ENCODE assay signal across 18 cellular contexts in genomic region chr4:176222149-176222548, GRCh38. TPM values are rescaled to one million over a fixed set of nuclear protein-coding genes. Genes with fewer than 3 reads are reported as not detected.
DNase-seq lines count a peak whose midpoint lies in the region; ATAC-seq and TF ChIP-seq lines count a peak whose summit lies in the region.
"Had no signal": no experiment of that assay in that cellular context is flagged by ENCODE, and none has a peak within 500 bp of the region (broad histone marks: within the 10 kb centered on the region; RNA-seq: fewer than 3 reads in every experiment).

No MANE protein-coding gene starts in this region.

- no peaks in the 10 kb centered on the region for H3F3A ChIP-seq in neural cell (ENCODE audit: insufficient read depth, low read length, poor library complexity, severe bottlenecking)

- no peaks in the 10 kb centered on the region for H3K36me3 Mint-ChIP-seq in CD8-positive, alpha-beta memory T cell
- H3K36me3 Mint-ChIP-seq: CD14-positive monocyte; CD4-positive, alpha-beta memory T cell; CD4-positive, CD25-positive, alpha-beta regulatory T cell had no signal

- H3K4me1 ChIP-seq in gastrocnemius medialis, result peaks cover 3 to 5% of the 10 kb centered on the region in 2 donors
- no peaks in the 10 kb centered on the region for H3K4me1 ChIP-seq in CD8-positive, alpha-beta memory T cell (ENCODE audit: insufficient read depth, low read length)
- H3K4me1 ChIP-seq: BE2C, BLaER1, Caco-2 had no signal

- ATAC-seq in gastrocnemius medialis, result no peak

- H3K27ac ChIP-seq in neural cell (ENCODE audit: low read length), result peak overlapping the region; percentile 21
- peak overlapping the region; percentile 76 to 91 (median 86) for H3K27ac ChIP-seq in gastrocnemius medialis
- H3K27ac ChIP-seq in CD8-positive, alpha-beta memory T cell (ENCODE audit: low read depth, low read length), result no peak overlapping the region
- H3K27ac ChIP-seq: BLaER1 had no signal

- no peaks in the 10 kb centered on the region for H3K4me1 Mint-ChIP-seq in CD8-positive, alpha-beta memory T cell
- H3K4me1 Mint-ChIP-seq: CD14-positive monocyte; CD4-positive, alpha-beta memory T cell; CD4-positive, CD25-positive, alpha-beta regulatory T cell had no signal

- POLR2A ChIA-PET in CD8-positive, alpha-beta memory T cell (lab: Charles Lee), result no interaction called here

- H3K9me3 ChIP-seq in neural cell (ENCODE audit: low read length) (no peaks in the 10 kb centered on the region), gastrocnemius medialis (no peaks in the 10 kb centered on the region)
- no peaks in the 10 kb centered on the region for H3K9me3 ChIP-seq in CD8-positive, alpha-beta memory T cell (ENCODE audit: low read length)
- H3K9me3 ChIP-seq: BE2C, BLaER1, Caco-2 had no signal

- TF ChIP-seq RAD21 in neural cell (conservative IDR thresholded peaks at IDR 0.05), result no peak

- intact Hi-C loops in gastrocnemius medialis (cut with DNase I; ENCODE audit: low total_unique reads), result no loop called here

- H3K9ac ChIP-seq in neural cell (ENCODE audit: low read length), result no peak overlapping the region
- H3K9ac ChIP-seq: BLaER1 had no signal

- H3K9me2 ChIP-seq in neural cell (ENCODE audit: insufficient read depth, low read length), result no peaks in the 10 kb centered on the region

- no peak overlapping the region for H3K4me3 Mint-ChIP-seq in CD8-positive, alpha-beta memory T cell
- H3K4me3 Mint-ChIP-seq: CD14-positive monocyte; CD4-positive, alpha-beta memory T cell; CD4-positive, CD25-positive, alpha-beta regulatory T cell had no signal

- H3K4me2 ChIP-seq in neural cell (ENCODE audit: low read length), result no peak overlapping the region
- H3K4me2 ChIP-seq: BLaER1 had no signal

- H4K20me1 ChIP-seq in neural cell (ENCODE audit: insufficient read depth), result no peaks in the 10 kb centered on the region
- H4K20me1 ChIP-seq: BLaER1 had no signal

- CTCF ChIA-PET in CD8-positive, alpha-beta memory T cell (lab: Charles Lee), result no interaction called here

- H3K4me3 ChIP-seq in neural cell (ENCODE audit: low read length) (peak overlapping the region; percentile 22), gastrocnemius medialis (no peak overlapping the region)
- H3K4me3 ChIP-seq in CD8-positive, alpha-beta memory T cell (ENCODE audit: low read length), result no peak overlapping the region
- H3K4me3 ChIP-seq: BLaER1 had no signal

- peak; percentile 54 for TF ChIP-seq EP300 in neural cell (conservative IDR thresholded peaks at IDR 0.05; ENCODE audit: poor library complexity, severe bottlenecking)

- DNase-seq in gastrocnemius medialis, result no peak
- no peak for DNase-seq in CD8-positive, alpha-beta memory T cell
- DNase-seq in OCI-M1 (lab: John Stamatoyannopoulos, UW), result no peak
- no peak for DNase-seq in HPDE6-E6E7 (ENCODE audit: extremely low spot score)
- DNase-seq: 8988T; ACHN; BE2C; C1 segment of cervical spinal cord; Caco-2; Calu3; CD4-positive, alpha-beta memory T cell; CD4-positive, CD25-positive, alpha-beta regulatory T cell; DMS79 treated with DMSO at 0.1 percent for 48 hours; GF-D8 had no signal

- H3K9me3 Mint-ChIP-seq in CD8-positive, alpha-beta memory T cell, result no peaks in the 10 kb centered on the region
- H3K9me3 Mint-ChIP-seq: CD4-positive, alpha-beta memory T cell had no signal

- H3K27me3 Mint-ChIP-seq in CD8-positive, alpha-beta memory T cell, result no peaks in the 10 kb centered on the region

- H3K27me3 ChIP-seq in neural cell (ENCODE audit: insufficient read depth, low read depth, low read length), result no peaks in the 10 kb centered on the region
- no peaks in the 10 kb centered on the region for H3K27me3 ChIP-seq in gastrocnemius medialis
- H3K27me3 ChIP-seq in CD8-positive, alpha-beta memory T cell (ENCODE audit: insufficient read depth, low read length, poor library complexity, severe bottlenecking), result no peaks in the 10 kb centered on the region
- H3K27me3 ChIP-seq: BE2C, BLaER1 had no signal

- TF ChIP-seq CTCF in neural cell (IDR thresholded peaks at IDR 0.05; ENCODE audit: poor library complexity, severe bottlenecking) (no peak), gastrocnemius medialis (IDR thresholded peaks at IDR 0.05 in 4 of 5, conservative IDR thresholded peaks at IDR 0.05 in 1 of 5) (no peak)

- H2AFZ ChIP-seq in neural cell (ENCODE audit: low read depth, low read length), result no peak overlapping the region

- H3K27ac Mint-ChIP-seq in CD8-positive, alpha-beta memory T cell, result no peak overlapping the region
- H3K27ac Mint-ChIP-seq: CD14-positive monocyte; CD4-positive, alpha-beta memory T cell; CD4-positive, CD25-positive, alpha-beta regulatory T cell had no signal

- H3K79me2 ChIP-seq in neural cell (replicated peaks; ENCODE audit: insufficient read depth, low read length), result no peaks in the 10 kb centered on the region

- TF ChIP-seq POLR2A in gastrocnemius medialis (IDR thresholded peaks at IDR 0.05), result no peak

- in situ Hi-C loops in gastrocnemius medialis (cut with MboI; ENCODE audit: low sequenced_read_pairs in 4 of 4), result no loop called here

- H3K36me3 ChIP-seq in neural cell (ENCODE audit: insufficient read depth, low read length) (no peaks in the 10 kb centered on the region), gastrocnemius medialis (peaks cover 4 to 29% of the 10 kb centered on the region in 2 donors)
- H3K36me3 ChIP-seq in CD8-positive, alpha-beta memory T cell (ENCODE audit: insufficient read depth, low read length), result no peaks in the 10 kb centered on the region
- H3K36me3 ChIP-seq: BE2C, BLaER1 had no signal

TF ChIP-seq in neural cell, 6 proteins besides CTCF, POLR2A, EP300 and RAD21:
- TF ChIP-seq POLR2AphosphoS5 (IDR thresholded peaks at IDR 0.05) (no peak), MXI1 (conservative IDR thresholded peaks at IDR 0.05; ENCODE audit: poor library complexity, severe bottlenecking) (no peak), SMC3 (conservative IDR thresholded peaks at IDR 0.05; ENCODE audit: poor library complexity) (no peak), TAF1 (IDR thresholded peaks at IDR 0.05; ENCODE audit: low read depth) (no peak), REST (IDR thresholded peaks at IDR 0.05; ENCODE audit: borderline replicate concordance) (no peak), EZH2 (IDR thresholded peaks at IDR 0.05; ENCODE audit: borderline replicate concordance, insufficient read depth, low read length, poor library complexity, severe bottlenecking) (no peak)
TF ChIP-seq in neural cell: peak in this region for 0.

RNA-seq across cellular contexts. Expression of gene SPATA4, which starts 26.8 kb away (rescaled TPM):
- polyA plus RNA-seq in neural cell, result not detected in 2 replicates
- polyA minus RNA-seq in neural cell, result not detected in 2 replicates
- under 1 TPM in 2 of 4 donors, not detected in 2; 0.22 to 0.29 TPM for total RNA-seq in gastrocnemius medialis
- total RNA-seq in CD8-positive, alpha-beta memory T cell, result not detected
- not detected for polyA plus RNA-seq in CD8-positive, alpha-beta memory T cell
- total RNA-seq: A673; Caco-2; Calu3; CD4-positive, alpha-beta memory T cell; CD4-positive, CD25-positive, alpha-beta regulatory T cell had no signal
- polyA plus RNA-seq: CD14-positive monocyte; CD4-positive, alpha-beta memory T cell; CD4-positive, CD25-positive, alpha-beta regulatory T cell had no signal

RNA-seq across cellular contexts. Expression of gene ASB5, which starts 46.9 kb away (rescaled TPM):
- 1.8 TPM in 1 of 2 replicates, not detected in the other for polyA plus RNA-seq in neural cell
- polyA minus RNA-seq in neural cell, result 0.24 TPM in 1 of 2 replicates, not detected in the other
- 100 to 1,000 TPM in 3 of 4 donors, 10 to 100 TPM in 1; 48.7 to 284 (median 179) TPM for total RNA-seq in gastrocnemius medialis
- total RNA-seq in CD8-positive, alpha-beta memory T cell, result not detected
- polyA plus RNA-seq in CD8-positive, alpha-beta memory T cell, result not detected
- total RNA-seq: A673; Caco-2; Calu3; CD4-positive, alpha-beta memory T cell; CD4-positive, CD25-positive, alpha-beta regulatory T cell had no signal
- polyA plus RNA-seq: CD14-positive monocyte; CD4-positive, alpha-beta memory T cell; CD4-positive, CD25-positive, alpha-beta regulatory T cell had no signal

Comparison
In these comparisons a context has a peak if more than half of its experiments do, and no peak if none do; other contexts are left out.
1. RNA of gene ASB5, which starts 46.9 kb away (total RNA-seq): 48.7 to 284 TPM in gastrocnemius medialis; not detected in CD8-positive, alpha-beta memory T cell; every median in the first group is over 10 times any median in the second.